ENCODE assay signal across 2 cellular contexts in genomic region chr1:34941798-34942197, GRCh38. TPM values are rescaled to one million over a fixed set of nuclear protein-coding genes. Genes with fewer than 3 reads are reported as not detected.
"Had no signal": no experiment of that assay in that cellular context is flagged by ENCODE, and none has a peak within 500 bp of the region (broad histone marks: within the 10 kb centered on the region; RNA-seq: fewer than 3 reads in every experiment).

No MANE protein-coding gene starts in this region.

RNA-seq across cellular contexts. Expression of gene DLGAP3, which starts 12.3 kb away (rescaled TPM):
- total RNA-seq: ascending aorta, bronchial epithelial cell had no signal
